ENCODE assay signal across 10 cellular contexts in genomic region chr15:77784361-77785292, GRCh38.
DNase-seq lines count a peak whose midpoint lies in the region; ATAC-seq and TF ChIP-seq lines count a peak whose summit lies in the region.
"Had no signal": no experiment of that assay in that cellular context is flagged by ENCODE, and none has a peak within 500 bp of the region (broad histone marks: within the 10 kb centered on the region; RNA-seq: fewer than 3 reads in every experiment).

No MANE protein-coding gene starts in this region.

- intact Hi-C loops in activated CD4-positive, alpha-beta T cell treated with anti-CD3 and anti-CD28 coated beads, Interleukin-2, amount 10 ng/mL, durations not matched to agents 24 days and 14 days (cut with micrococcal nuclease), result no loop called here

- H3K4me2 ChIP-seq in osteoblast (ENCODE audit: insufficient read depth, low read length), result no peak overlapping the region

- H2AFZ ChIP-seq in osteoblast (ENCODE audit: low read length), result no peak overlapping the region

- no peak overlapping the region for H3K27ac ChIP-seq in osteoblast (ENCODE audit: low read depth, low read length)

- H3K4me3 Mint-ChIP-seq in activated CD4-positive, alpha-beta T cell treated with anti-CD3 and anti-CD28 coated beads, Interleukin-2, amount 10 ng/mL, durations not matched to agents 24 days and 14 days, result no peak overlapping the region
- H3K4me3 Mint-ChIP-seq: T-helper 1 cell treated with Interleukin-12 subunit alpha and Interleukin-12 subunit beta and Interleukin-4 antibody, amounts not matched to agents 30 μg/mL and 1 μg/mL, for 36 hours had no signal

- H4K20me1 ChIP-seq in osteoblast (ENCODE audit: insufficient read depth, low read length), result peaks cover 6% of the 10 kb centered on the region

- H3K9me3 ChIP-seq in osteoblast (ENCODE audit: low read depth, low read length), result no peaks in the 10 kb centered on the region

- H3K4me1 Mint-ChIP-seq in activated CD4-positive, alpha-beta T cell treated with anti-CD3 and anti-CD28 coated beads, Interleukin-2, amount 10 ng/mL, durations not matched to agents 24 days and 14 days, result no peaks in the 10 kb centered on the region

- no peak overlapping the region for H3K27ac Mint-ChIP-seq in activated CD4-positive, alpha-beta T cell treated with anti-CD3 and anti-CD28 coated beads, Interleukin-2, amount 10 ng/mL, durations not matched to agents 24 days and 14 days
- H3K27ac Mint-ChIP-seq: T-helper 1 cell treated with Interleukin-12 subunit alpha and Interleukin-12 subunit beta and Interleukin-4 antibody, amounts not matched to agents 30 μg/mL and 1 μg/mL, for 36 hours had no signal

- no peaks in the 10 kb centered on the region for H3K79me2 ChIP-seq in osteoblast (ENCODE audit: insufficient read depth, low read length)

- DNase-seq in activated CD4-positive, alpha-beta T cell treated with anti-CD3 and anti-CD28 coated beads, Interleukin-2, amount 10 ng/mL, durations not matched to agents 24 days and 14 days, result peak; percentile 59
- no peak for DNase-seq in activated CD4-positive, alpha-beta T cell treated with anti-CD3 and anti-CD28 coated beads for 1 hour
- DNase-seq in LHCN-M2 (ENCODE audit: low read depth) (peak; percentile 16), amniotic epithelial cell (ENCODE audit: low read depth) (peak; percentile 3), osteoblast (ENCODE audit: insufficient read length, low spot score, missing footprints) (peak; percentile 94), NCI-H510A (lab: John Stamatoyannopoulos, UW) (no peak)
- DNase-seq: left cardiac atrium had no signal

- H3K4me1 ChIP-seq in osteoblast (ENCODE audit: insufficient read depth, low read length), result no peaks in the 10 kb centered on the region

- peaks cover 9% of the 10 kb centered on the region for H3K27me3 ChIP-seq in osteoblast (ENCODE audit: insufficient read depth, low read length)

- H3K36me3 ChIP-seq in osteoblast (ENCODE audit: insufficient read depth, low read length), result no peaks in the 10 kb centered on the region

- no peaks in the 10 kb centered on the region for H3K9me3 Mint-ChIP-seq in activated CD4-positive, alpha-beta T cell treated with anti-CD3 and anti-CD28 coated beads, Interleukin-2, amount 10 ng/mL, durations not matched to agents 24 days and 14 days
- H3K9me3 Mint-ChIP-seq: T-helper 1 cell treated with Interleukin-12 subunit alpha and Interleukin-12 subunit beta and Interleukin-4 antibody, amounts not matched to agents 30 μg/mL and 1 μg/mL, for 36 hours had no signal

- H3K27me3 Mint-ChIP-seq in activated CD4-positive, alpha-beta T cell treated with anti-CD3 and anti-CD28 coated beads, Interleukin-2, amount 10 ng/mL, durations not matched to agents 24 days and 14 days, result no peaks in the 10 kb centered on the region

- H3K36me3 Mint-ChIP-seq in activated CD4-positive, alpha-beta T cell treated with anti-CD3 and anti-CD28 coated beads, Interleukin-2, amount 10 ng/mL, durations not matched to agents 24 days and 14 days (ENCODE audit: low read depth), result no peaks in the 10 kb centered on the region

- ATAC-seq in HG03460 (IDR thresholded peaks at IDR 0.05; ENCODE audit: unreplicated experiment), result no peak
- ATAC-seq in GM21619 (IDR thresholded peaks at IDR 0.05; ENCODE audit: unreplicated experiment), result no peak

- H3K4me3 ChIP-seq in osteoblast (ENCODE audit: insufficient read depth, low read length), result no peak overlapping the region

- peak; percentile 42 for TF ChIP-seq CTCF in osteoblast (IDR thresholded peaks at IDR 0.05; ENCODE audit: extremely low read depth, low read depth, low read length)

Comparison
In these comparisons a context has a peak if more than half of its experiments do, and no peak if none do; other contexts are left out.
1. DNase-seq: peak in activated CD4-positive, alpha-beta T cell treated with anti-CD3 and anti-CD28 coated beads, Interleukin-2, amount 10 ng/mL, durations not matched to agents 24 days and 14 days (single experiment), LHCN-M2 (single experiment), amniotic epithelial cell (single experiment) and osteoblast (single experiment); none in activated CD4-positive, alpha-beta T cell treated with anti-CD3 and anti-CD28 coated beads for 1 hour (single experiment) and NCI-H510A (single experiment).